ENCODE assay signal across 8 cellular contexts in genomic region chr6:163413345-163414116, GRCh38. TPM values are rescaled to one million over a fixed set of nuclear protein-coding genes. Genes with fewer than 3 reads are reported as not detected.
DNase-seq lines count a peak whose midpoint lies in the region; ATAC-seq and TF ChIP-seq lines count a peak whose summit lies in the region.

No MANE protein-coding gene starts in this region.

- peak; percentile 97 for DNase-seq in Daoy (ENCODE audit: low read depth)
- DNase-seq in HuH-7.5 (ENCODE audit: low spot score): peak; percentile 95
- DNase-seq in SKM-1 (lab: John Stamatoyannopoulos, UW; ENCODE audit: unreplicated experiment): peak; percentile 59
- DNase-seq in activated naive CD8-positive, alpha-beta T cell treated with anti-CD3 and anti-CD28 coated beads for 36 hours: peak; percentile 88
- peak; percentile 64 to 96 (median 89) for DNase-seq in head of caudate nucleus
- DNase-seq in osteocyte (ENCODE audit: extremely low spot score, unreplicated experiment): peak; percentile 97
- DNase-seq in testis: peak; percentile 88

- WGBS in testis, 2 donors: 0% methylated on average over 9 to 71 of the region's 109 CpGs

- no peaks in the 10 kb centered on the region for H3K9me3 Mint-ChIP-seq in activated naive CD8-positive, alpha-beta T cell treated with anti-CD3 and anti-CD28 coated beads for 36 hours
- H3K9me3 Mint-ChIP-seq in osteocyte (ENCODE audit: unreplicated experiment): no peaks in the 10 kb centered on the region

- peak; percentile 62 for TF ChIP-seq POLR2A in testis (IDR thresholded peaks at IDR 0.05)

- H3K27ac ChIP-seq in testis: peak overlapping the region; percentile 99 to 100

- no peaks in the 10 kb centered on the region for H3K27me3 Mint-ChIP-seq in activated naive CD8-positive, alpha-beta T cell treated with anti-CD3 and anti-CD28 coated beads for 36 hours
- no peaks in the 10 kb centered on the region for H3K27me3 Mint-ChIP-seq in osteocyte (ENCODE audit: unreplicated experiment)

- intact Hi-C loops in head of caudate nucleus (cut with DNase I): loop anchor here (5.0 kb wide), 3 partner anchors 61 to 556 kb away; no protein-coding TSS in a partner anchor
- intact Hi-C loops in testis (cut with DNase I; ENCODE audit: low total_unique reads): no loop called here

- no peaks in the 10 kb centered on the region for H3K36me3 ChIP-seq in testis (ENCODE audit: low read depth, missing control alignments)

- no peaks in the 10 kb centered on the region for H3K9me3 ChIP-seq in testis

- H3K4me3 Mint-ChIP-seq in activated naive CD8-positive, alpha-beta T cell treated with anti-CD3 and anti-CD28 coated beads for 36 hours: peak overlapping the region; percentile 83
- peak overlapping the region; percentile 76 for H3K4me3 Mint-ChIP-seq in osteocyte (ENCODE audit: unreplicated experiment)

- ATAC-seq in GM21526 (IDR thresholded peaks at IDR 0.05; ENCODE audit: low FRiP score, unreplicated experiment): peak; percentile 48

- peaks cover 7% of the 10 kb centered on the region for H3K4me1 ChIP-seq in testis

- H3K36me3 Mint-ChIP-seq in activated naive CD8-positive, alpha-beta T cell treated with anti-CD3 and anti-CD28 coated beads for 36 hours: peaks cover 8% of the 10 kb centered on the region
- H3K36me3 Mint-ChIP-seq in osteocyte (ENCODE audit: unreplicated experiment): peaks cover 10% of the 10 kb centered on the region

- peaks cover 27% of the 10 kb centered on the region for H3K4me1 Mint-ChIP-seq in activated naive CD8-positive, alpha-beta T cell treated with anti-CD3 and anti-CD28 coated beads for 36 hours
- peaks cover 19% of the 10 kb centered on the region for H3K4me1 Mint-ChIP-seq in osteocyte (ENCODE audit: unreplicated experiment)

- peak overlapping the region; percentile 90 to 98 for H3K4me3 ChIP-seq in testis

- TF ChIP-seq CTCF in osteocyte (IDR thresholded peaks at IDR 0.05) (peak; percentile 6), testis (IDR thresholded peaks at IDR 0.05) (no peak)

- H3K27ac Mint-ChIP-seq in activated naive CD8-positive, alpha-beta T cell treated with anti-CD3 and anti-CD28 coated beads for 36 hours: peak overlapping the region; percentile 86
- peak overlapping the region; percentile 89 for H3K27ac Mint-ChIP-seq in osteocyte (ENCODE audit: unreplicated experiment)

- H3K27me3 ChIP-seq in testis: no peaks in the 10 kb centered on the region

RNA-seq across cellular contexts. Expression of gene QKI, which starts 1.0 kb away (rescaled TPM):
- total RNA-seq in Daoy (2014; rRNA removed; shearing (Covaris generic)): 184 and 217 TPM in 2 replicates
- 10 to 100 TPM; 58.0 to 59.7 TPM for total RNA-seq in activated naive CD8-positive, alpha-beta T cell treated with anti-CD3 and anti-CD28 coated beads for 36 hours
- 290 and 308 TPM in 2 replicates for total RNA-seq in osteocyte
- total RNA-seq in testis: 100 to 1,000 TPM; 315 to 366 TPM
- polyA plus RNA-seq in testis (ENCODE audit: insufficient read depth, low read depth, low replicate concordance): 148 TPM

Comparison
In these comparisons a context has a peak if more than half of its experiments do, and no peak if none do; other contexts are left out.
1. Peak in every context shown above with its lines: DNase-seq, ATAC-seq, H3K4me3 ChIP-seq and H3K27ac ChIP-seq.